ENCODE assay signal across 9 cellular contexts in genomic region chr5:174311531-174312269, GRCh38.
DNase-seq lines count a peak whose midpoint lies in the region; ATAC-seq, FAIRE-seq and TF ChIP-seq lines count a peak whose summit lies in the region.
"Had no signal": no experiment of that assay in that cellular context is flagged by ENCODE, and none has a peak within 500 bp of the region (broad histone marks: within the 10 kb centered on the region; RNA-seq: fewer than 3 reads in every experiment).

No MANE protein-coding gene starts in this region.

- POLR2A ChIA-PET in BJ (lab: Charles Lee) = interaction anchor here (0.6 kb wide), 2 partner anchors 66 to 1606 kb away, joined by 3 to 7 read pairs; no protein-coding TSS in a partner anchor

- no peak overlapping the region for H3K27ac ChIP-seq in astrocyte (ENCODE audit: low read depth, low read length)

- peak; percentile 74 for TF ChIP-seq CTCF in BJ (IDR thresholded peaks at IDR 0.05; ENCODE audit: insufficient read depth, low read depth, low read length)
- TF ChIP-seq CTCF in LNCAP (IDR thresholded peaks at IDR 0.05) = peak; percentile 86
- TF ChIP-seq CTCF in astrocyte (IDR thresholded peaks at IDR 0.05; ENCODE audit: insufficient read depth, low read depth, low read length) = peak; percentile 38

- peak overlapping the region; percentile 87 for H2AFZ ChIP-seq in astrocyte (ENCODE audit: low read depth, low read length)

- no peak for FAIRE-seq in astrocyte (lab: Jason Lieb, UNC)

- H3K27me3 ChIP-seq in BJ (ENCODE audit: control insufficient read depth, insufficient read depth, low read length) (no peaks in the 10 kb centered on the region), astrocyte (ENCODE audit: insufficient read depth, low read length) (no peaks in the 10 kb centered on the region)

- ATAC-seq in GM19452 (IDR thresholded peaks at IDR 0.05; ENCODE audit: unreplicated experiment) (peak; percentile 82), GM18870 (IDR thresholded peaks at IDR 0.05; ENCODE audit: unreplicated experiment) (no peak)

- H3K4me3 ChIP-seq in BJ (ENCODE audit: low read depth, low read length) (peak overlapping the region; percentile 40), astrocyte (ENCODE audit: insufficient read depth, low read depth, low read length) (peak overlapping the region; percentile 48), iPS-11a (ENCODE audit: low read depth, low read length) (peak overlapping the region; percentile 30), skeletal muscle cell (ENCODE audit: low read depth, low read length) (peak overlapping the region; percentile 42)

- H3K27ac Mint-ChIP-seq in T-helper 2 cell treated with Interferon-gamma antibody and Interleukin-4, amounts not matched to agents 5 μg/mL and 100 μg/mL, for 36 hours = no peak overlapping the region
- H3K27ac Mint-ChIP-seq in astrocyte (ENCODE audit: unreplicated experiment) = no peak overlapping the region

- H3K9me3 Mint-ChIP-seq in T-helper 2 cell treated with Interferon-gamma antibody and Interleukin-4, amounts not matched to agents 5 μg/mL and 100 μg/mL, for 36 hours = no peaks in the 10 kb centered on the region
- H3K9me3 Mint-ChIP-seq in astrocyte (ENCODE audit: unreplicated experiment) = no peaks in the 10 kb centered on the region

- no peaks in the 10 kb centered on the region for H4K20me1 ChIP-seq in astrocyte (ENCODE audit: insufficient read depth, low read length)

- H3K36me3 Mint-ChIP-seq in T-helper 2 cell treated with Interferon-gamma antibody and Interleukin-4, amounts not matched to agents 5 μg/mL and 100 μg/mL, for 36 hours (ENCODE audit: low read depth) = no peaks in the 10 kb centered on the region
- H3K36me3 Mint-ChIP-seq in astrocyte (ENCODE audit: low read depth, unreplicated experiment) = no peaks in the 10 kb centered on the region
- H3K36me3 Mint-ChIP-seq: IgD-negative memory B cell had no signal

- peak overlapping the region; percentile 43 for H3K9ac ChIP-seq in astrocyte (ENCODE audit: low read length)

- CTCF ChIA-PET in BJ (lab: Yijun Ruan, JAX) = interaction anchor here (0.6 to 5.6 kb wide), 39 partner anchors 9 to 1605 kb away, joined by 3 to 45 read pairs (median 4); partner anchors contain the start of genes BOD1 and NSG2

- H3K4me1 Mint-ChIP-seq in T-helper 2 cell treated with Interferon-gamma antibody and Interleukin-4, amounts not matched to agents 5 μg/mL and 100 μg/mL, for 36 hours (ENCODE audit: low read depth) = no peaks in the 10 kb centered on the region
- peaks cover 14% of the 10 kb centered on the region for H3K4me1 Mint-ChIP-seq in astrocyte (ENCODE audit: low read depth, unreplicated experiment)

- H3K9me3 ChIP-seq in astrocyte (ENCODE audit: insufficient read depth, low read depth, low read length) = no peaks in the 10 kb centered on the region

- peak overlapping the region; percentile 84 for H3K4me2 ChIP-seq in astrocyte (ENCODE audit: low read length)

- no peak overlapping the region for H3K4me3 Mint-ChIP-seq in T-helper 2 cell treated with Interferon-gamma antibody and Interleukin-4, amounts not matched to agents 5 μg/mL and 100 μg/mL, for 36 hours
- H3K4me3 Mint-ChIP-seq in astrocyte (ENCODE audit: unreplicated experiment) = no peak overlapping the region

- no peaks in the 10 kb centered on the region for H3K79me2 ChIP-seq in astrocyte (ENCODE audit: insufficient read depth, low read length)

- DNase-seq in BJ (ENCODE audit: low read depth) (no peak), astrocyte (ENCODE audit: low read depth) (no peak), skeletal muscle cell (ENCODE audit: low read depth) (no peak)
- DNase-seq in T-helper 2 cell treated with Interferon-gamma antibody and Interleukin-4, amounts not matched to agents 5 μg/mL and 100 μg/mL, for 36 hours (ENCODE audit: low spot score) = peak; percentile 54

- H3K27me3 Mint-ChIP-seq in T-helper 2 cell treated with Interferon-gamma antibody and Interleukin-4, amounts not matched to agents 5 μg/mL and 100 μg/mL, for 36 hours (ENCODE audit: low read depth) = peaks cover 13% of the 10 kb centered on the region
- peaks cover 50% of the 10 kb centered on the region for H3K27me3 Mint-ChIP-seq in astrocyte (ENCODE audit: low read depth, unreplicated experiment)

- H3K36me3 ChIP-seq in BJ (ENCODE audit: control insufficient read depth, insufficient read depth, low read length) (no peaks in the 10 kb centered on the region), astrocyte (ENCODE audit: insufficient read depth, low read length) (no peaks in the 10 kb centered on the region)

- peaks cover 4% of the 10 kb centered on the region for H3K4me1 ChIP-seq in astrocyte (ENCODE audit: insufficient read depth, low read length)
